ENCODE assay signal across 32 cellular contexts in the genomic region with DNA sequence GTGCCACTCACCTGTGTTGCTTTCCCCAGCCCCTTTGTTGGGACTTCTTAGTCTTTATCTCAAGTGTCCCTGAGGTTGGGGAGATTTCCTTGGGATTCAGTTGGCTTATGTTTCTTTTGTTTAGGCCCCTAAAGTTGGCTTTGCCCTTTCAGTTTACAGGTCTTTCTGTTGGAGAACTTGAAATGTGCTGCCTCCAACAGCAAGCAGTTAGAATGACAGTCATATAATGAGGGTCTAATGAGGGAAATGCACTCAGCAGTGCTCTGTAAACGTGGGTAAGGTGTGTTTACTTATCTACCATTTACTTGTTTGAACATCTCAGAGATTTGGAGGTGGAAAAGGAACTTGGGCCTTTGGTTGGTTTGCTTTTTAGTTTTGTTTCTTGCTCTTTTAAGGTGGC.
DNase-seq lines count a peak whose midpoint lies in the region; ATAC-seq and TF ChIP-seq lines count a peak whose summit lies in the region.
"Had no signal": no experiment of that assay in that cellular context is flagged by ENCODE, and none has a peak within 500 bp of the region (broad histone marks: within the 10 kb centered on the region; RNA-seq: fewer than 3 reads in every experiment).

No MANE protein-coding gene starts in this region.

- H3K9ac ChIP-seq in H9 (ENCODE audit: extremely low read depth, insufficient read length, low read length) = no peak overlapping the region
- no peak overlapping the region for H3K9ac ChIP-seq in endodermal cell (ENCODE audit: extremely low read depth, low read length, poor library complexity, severe bottlenecking)
- H3K9ac ChIP-seq: BLaER1, SK-N-SH had no signal

- H3T11ph ChIP-seq in H9 (ENCODE audit: low read length) = no peak overlapping the region

- no peak overlapping the region for H2BK12ac ChIP-seq in H9 (ENCODE audit: insufficient read length, low read depth, low read length)

- ATAC-seq in HG03432 (IDR thresholded peaks at IDR 0.05; ENCODE audit: unreplicated experiment) = no peak
- no peak for ATAC-seq in HG02852 (IDR thresholded peaks at IDR 0.05; ENCODE audit: unreplicated experiment)
- ATAC-seq: activated CD4-positive, alpha-beta T cell treated with anti-CD3 and anti-CD28 coated beads for 36 hours; pancreas; PC-3; right cardiac atrium; stimulated activated effector memory CD8-positive, alpha-beta T cell treated with anti-CD3 and anti-CD28 coated beads, Interleukin-12 subunit alpha, Interleukin-12 subunit beta, amount 100 ng/mL, for 72 hours had no signal

- no peak overlapping the region for H3K4ac ChIP-seq in H9 (ENCODE audit: low read depth, low read length)

- no peak overlapping the region for H4K91ac ChIP-seq in H9 (ENCODE audit: insufficient read length, low read depth, low read length)

- no peak overlapping the region for H2BK20ac ChIP-seq in H9 (ENCODE audit: low read depth, low read length, poor library complexity, severe bottlenecking)

- H2BK5ac ChIP-seq in H9 (ENCODE audit: insufficient read length, low read length) = no peak overlapping the region

- DNase-seq in H9 = no peak
- DNase-seq in NAMALWA (ENCODE audit: low spot score) = peak; percentile 12
- no peak for DNase-seq in endodermal cell
- DNase-seq in mesothelial cell of epicardium (ENCODE audit: low spot score in 2 of 2, unreplicated experiment in 2 of 2) = no peak
- DNase-seq in NCI-H510A (lab: John Stamatoyannopoulos, UW) = no peak
- DNase-seq: activated CD4-positive, alpha-beta T cell treated with anti-CD3 and anti-CD28 coated beads for 36 hours; activated CD8-positive, alpha-beta memory T cell treated with anti-CD3 and anti-CD28 coated beads for 24 hours; activated gamma-delta T cell; activated T-cell treated with anti-CD3 and anti-CD28 coated beads, Interleukin-2, amount 50 U/mL, for 1 hour; caudate nucleus; DMS79; GF-D8; hypothalamus; MG63; NCI-H1417; NCI-H2081; NCI-H345; NCI-H82; nephron progenitor cell; pancreas; PC-3; right cardiac atrium; SK-N-SH; stimulated activated CD4-positive, alpha-beta T cell treated with anti-CD3 and anti-CD28 coated beads, Interleukin-12 subunit alpha, Interleukin-12 subunit beta, amount 100 ng/mL, for 4 hours; stimulated activated CD4-positive, alpha-beta T cell treated with anti-CD3 and anti-CD28 coated beads, Interleukin-4, amount 100 ng/mL, for 1 hour; T-helper 2 cell; upper lobe of left lung had no signal

- H3K27me3 Mint-ChIP-seq in H9 (ENCODE audit: low read depth) = no peaks in the 10 kb centered on the region; the same call in 1 of the 2 replicates
- H3K27me3 Mint-ChIP-seq in endodermal cell (ENCODE audit: insufficient read depth) = no peaks in the 10 kb centered on the region
- H3K27me3 Mint-ChIP-seq in mesothelial cell of epicardium (ENCODE audit: low read depth) = peaks cover 13% of the 10 kb centered on the region

- H3K4me3 Mint-ChIP-seq in H9 = no peak overlapping the region
- no peak overlapping the region for H3K4me3 Mint-ChIP-seq in endodermal cell
- H3K4me3 Mint-ChIP-seq in mesothelial cell of epicardium = no peak overlapping the region
- H3K4me3 Mint-ChIP-seq: activated CD4-positive, alpha-beta T cell treated with anti-CD3 and anti-CD28 coated beads for 36 hours; IgD-negative memory B cell; nephron progenitor cell; stimulated activated effector memory CD8-positive, alpha-beta T cell treated with anti-CD3 and anti-CD28 coated beads, Interleukin-12 subunit alpha, Interleukin-12 subunit beta, amount 100 ng/mL, for 72 hours had no signal

- H3K4me3 ChIP-seq in endodermal cell (ENCODE audit: low read length) = no peak overlapping the region
- H3K4me3 ChIP-seq: BLaER1, MG63, pancreas, upper lobe of left lung had no signal

- H2BK15ac ChIP-seq in H9 (ENCODE audit: low read depth, low read length) = no peak overlapping the region

- no peak overlapping the region for H3K27ac ChIP-seq in H9 (ENCODE audit: insufficient read length, low read depth, low read length)
- no peak overlapping the region for H3K27ac ChIP-seq in endodermal cell (ENCODE audit: low read depth, low read length)
- H3K27ac ChIP-seq: BLaER1, pancreas, upper lobe of left lung had no signal

- H3K23ac ChIP-seq in H9 (ENCODE audit: insufficient read length, low read depth, low read length) = no peak overlapping the region

- H3K9me3 Mint-ChIP-seq in H9 (peaks cover 1 to 8% of the 10 kb centered on the region in 2 experiments; a peak in 4 of 5 replicates), endodermal cell (peaks cover 8% of the 10 kb centered on the region), mesothelial cell of epicardium (peaks cover 8% of the 10 kb centered on the region)
- H3K9me3 Mint-ChIP-seq: stimulated activated effector memory CD8-positive, alpha-beta T cell treated with anti-CD3 and anti-CD28 coated beads, Interleukin-12 subunit alpha, Interleukin-12 subunit beta, amount 100 ng/mL, for 72 hours had no signal

- no peaks in the 10 kb centered on the region for H3K27me3 ChIP-seq in H9 (ENCODE audit: insufficient read depth, low read length)
- H3K27me3 ChIP-seq in endodermal cell (ENCODE audit: control insufficient read depth, insufficient read depth, low read length, poor library complexity, severe bottlenecking) = no peaks in the 10 kb centered on the region
- H3K27me3 ChIP-seq: BLaER1, MG63, pancreas, upper lobe of left lung had no signal

- H3K9me3 ChIP-seq in H9 (ENCODE audit: control insufficient read depth, low read depth, low read length) (no peaks in the 10 kb centered on the region), endodermal cell (ENCODE audit: control insufficient read depth, low read length) (no peaks in the 10 kb centered on the region)
- H3K9me3 ChIP-seq: BLaER1, pancreas, SK-N-SH, upper lobe of left lung had no signal

- H3K79me2 ChIP-seq in H9 (ENCODE audit: insufficient read depth, low read length) = no peaks in the 10 kb centered on the region

- H3K4me2 ChIP-seq in H9 (ENCODE audit: insufficient read depth, insufficient read length, low read length) = no peak overlapping the region
- H3K4me2 ChIP-seq: BLaER1, SK-N-SH had no signal

- no peak overlapping the region for H3K56ac ChIP-seq in H9 (ENCODE audit: insufficient read length, low read depth, low read length)

- no peaks in the 10 kb centered on the region for H3K79me1 ChIP-seq in H9 (ENCODE audit: insufficient read depth, low read depth, low read length, poor library complexity, severe bottlenecking)

- H3K4me1 ChIP-seq in H9 (ENCODE audit: insufficient read depth, low read length) (peaks cover 6% of the 10 kb centered on the region; the same call in 1 of the 2 replicates), endodermal cell (ENCODE audit: control insufficient read depth, insufficient read depth, low read length) (peaks cover 3% of the 10 kb centered on the region)
- H3K4me1 ChIP-seq: BLaER1, pancreas, upper lobe of left lung had no signal

- no CpG with 5 or more reads among the region's 1 CpG for WGBS in H9 (ENCODE audit: extremely low coverage, insufficient read length, low lambda C conversion rate)
- WGBS in endodermal cell (ENCODE audit: insufficient coverage in 1 of 2, insufficient read length in 1 of 2), 2 experiments = 54% methylated on average over 1 of the region's 1 CpG; no CpG with 5 or more reads in 1 of the 2 experiments

- peak overlapping the region in 1 of 3 experiments; percentile 35; a peak in 1 of 7 replicates for H3K27ac Mint-ChIP-seq in H9
- peak overlapping the region; percentile 88 for H3K27ac Mint-ChIP-seq in endodermal cell
- peak overlapping the region; percentile 3 for H3K27ac Mint-ChIP-seq in mesothelial cell of epicardium
- H3K27ac Mint-ChIP-seq: activated CD4-positive, alpha-beta T cell treated with anti-CD3 and anti-CD28 coated beads for 36 hours; IgD-negative memory B cell; nephron progenitor cell; stimulated activated effector memory CD8-positive, alpha-beta T cell treated with anti-CD3 and anti-CD28 coated beads, Interleukin-12 subunit alpha, Interleukin-12 subunit beta, amount 100 ng/mL, for 72 hours had no signal

- H2AFZ ChIP-seq in H9 (ENCODE audit: low read length) = peak overlapping the region; percentile 83

- no peaks in the 10 kb centered on the region for H4K20me1 ChIP-seq in H9 (ENCODE audit: control insufficient read depth, insufficient read depth, insufficient read length)
- H4K20me1 ChIP-seq: BLaER1 had no signal

- no peak overlapping the region for H3K18ac ChIP-seq in H9 (ENCODE audit: insufficient read length, low read depth, low read length)

- H4K8ac ChIP-seq in H9 (replicated peaks; ENCODE audit: insufficient read length, low read depth, low read length) = no peak overlapping the region

- TF ChIP-seq CTCF in H9 (conservative IDR thresholded peaks at IDR 0.05) (peak; percentile 56; the same call in 2 of the 3 replicates), endodermal cell (conservative IDR thresholded peaks at IDR 0.05) (peak; percentile 68), mesothelial cell of epicardium (IDR thresholded peaks at IDR 0.05; ENCODE audit: unreplicated experiment) (no peak)

- H2BK120ac ChIP-seq in H9 (ENCODE audit: low read depth, low read length, poor library complexity, severe bottlenecking) = no peak overlapping the region

- peaks cover 47 to 54% of the 10 kb centered on the region in 2 experiments for H3K4me1 Mint-ChIP-seq in H9
- peaks cover 43% of the 10 kb centered on the region for H3K4me1 Mint-ChIP-seq in endodermal cell
- H3K4me1 Mint-ChIP-seq in mesothelial cell of epicardium = peaks cover 26% of the 10 kb centered on the region
- H3K4me1 Mint-ChIP-seq: activated CD4-positive, alpha-beta T cell treated with anti-CD3 and anti-CD28 coated beads for 36 hours; IgD-negative memory B cell; stimulated activated effector memory CD8-positive, alpha-beta T cell treated with anti-CD3 and anti-CD28 coated beads, Interleukin-12 subunit alpha, Interleukin-12 subunit beta, amount 100 ng/mL, for 72 hours had no signal

- H3K36me3 ChIP-seq in endodermal cell (ENCODE audit: control insufficient read depth, insufficient read depth, low read length) = no peaks in the 10 kb centered on the region
- H3K36me3 ChIP-seq: MG63, pancreas, upper lobe of left lung had no signal

- H3K14ac ChIP-seq in H9 (ENCODE audit: insufficient read depth, low read length) = no peak overlapping the region

- peaks cover 2 to 23% (median 7%) of the 10 kb centered on the region in 3 experiments; a peak in 6 of 7 replicates for H3K36me3 Mint-ChIP-seq in H9 (ENCODE audit: insufficient read depth in 1 of 3, low read depth in 3 of 3)
- H3K36me3 Mint-ChIP-seq in endodermal cell (ENCODE audit: low read depth) = no peaks in the 10 kb centered on the region
- H3K36me3 Mint-ChIP-seq in mesothelial cell of epicardium = peaks cover 2% of the 10 kb centered on the region
- H3K36me3 Mint-ChIP-seq: IgD-negative memory B cell; stimulated activated effector memory CD8-positive, alpha-beta T cell treated with anti-CD3 and anti-CD28 coated beads, Interleukin-12 subunit alpha, Interleukin-12 subunit beta, amount 100 ng/mL, for 72 hours had no signal

- H4K5ac ChIP-seq in H9 (ENCODE audit: insufficient read length, low read depth, low read length) = no peak overlapping the region

- H3K23me2 ChIP-seq in H9 (ENCODE audit: insufficient read length, low read depth, low read length, poor library complexity, severe bottlenecking) = no peaks in the 10 kb centered on the region

- H2AK5ac ChIP-seq in H9 (ENCODE audit: insufficient read length, low read length) = no peak overlapping the region
